ENCODE assay signal across 30 cellular contexts in the genomic region with DNA sequence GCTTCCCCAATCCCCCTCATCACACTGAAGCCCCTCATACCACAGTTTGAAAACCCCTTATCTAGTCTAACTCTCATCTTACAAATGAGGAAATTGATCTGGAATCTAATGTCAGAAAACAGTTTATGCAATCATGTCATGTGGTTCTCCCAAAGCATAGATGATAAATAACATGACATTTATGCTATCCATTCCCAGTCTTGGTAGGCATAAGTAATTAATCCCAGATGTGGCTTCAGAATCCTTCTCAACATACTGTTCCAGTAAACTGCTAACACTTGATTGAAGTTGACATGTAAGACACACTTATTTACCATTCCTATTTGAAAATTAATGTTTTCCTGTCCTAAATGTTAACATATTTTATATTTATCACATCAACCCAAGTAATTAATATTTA.
"Had no signal": no experiment of that assay in that cellular context is flagged by ENCODE, and none has a peak within 500 bp of the region (broad histone marks: within the 10 kb centered on the region; RNA-seq: fewer than 3 reads in every experiment).

No MANE protein-coding gene starts in this region.

- H3K27ac ChIP-seq: coronary artery, esophagus muscularis mucosa, heart right ventricle, left lung, neutrophil, pancreas, right lobe of liver, thyroid gland had no signal

- H3K9me3 Mint-ChIP-seq: mesothelial cell of epicardium; neural crest cell; stimulated activated naive CD8-positive, alpha-beta T cell treated with anti-CD3 and anti-CD28 coated beads, Interleukin-15, amount 100 ng/mL, for 72 hours had no signal

- H3K4me3 ChIP-seq: coronary artery, esophagus muscularis mucosa, heart right ventricle, left lung, mucosa of descending colon, pancreas, right lobe of liver, thyroid gland had no signal

- H3K36me3 Mint-ChIP-seq: mesothelial cell of epicardium; naive B cell; natural killer cell treated with Interleukin-12 subunit alpha and Interleukin-12 subunit beta and Interleukin-15 and Interleukin-18, amount 100 ng/mL, for 72 hours had no signal

- H3K4me1 ChIP-seq: esophagus muscularis mucosa, left lung, pancreas, right lobe of liver had no signal

- FAIRE-seq: endothelial cell of umbilical vein, islet of Langerhans, pancreas, small intestine had no signal

- H3K36me3 ChIP-seq: esophagus muscularis mucosa, heart right ventricle, left lung, neutrophil, pancreas, right lobe of liver, thyroid gland had no signal

- H3K27me3 Mint-ChIP-seq: naive B cell; progenitor cell of endocrine pancreas; stimulated activated naive CD8-positive, alpha-beta T cell treated with anti-CD3 and anti-CD28 coated beads, Interleukin-15, amount 100 ng/mL, for 72 hours had no signal

- H3K27ac Mint-ChIP-seq: mesothelial cell of epicardium; naive B cell; natural killer cell treated with Interleukin-12 subunit alpha and Interleukin-12 subunit beta and Interleukin-15 and Interleukin-18, amount 100 ng/mL, for 72 hours; progenitor cell of endocrine pancreas had no signal

- H3K9me3 ChIP-seq: esophagus muscularis mucosa, heart right ventricle, left lung, mucosa of descending colon, neutrophil, pancreas, right lobe of liver, thyroid gland had no signal

- H3K4me1 Mint-ChIP-seq: naive B cell; neural crest cell; stimulated activated naive CD8-positive, alpha-beta T cell treated with anti-CD3 and anti-CD28 coated beads, Interleukin-15, amount 100 ng/mL, for 72 hours had no signal

- H3K4me3 Mint-ChIP-seq: mesothelial cell of epicardium; naive B cell; natural killer cell treated with Interleukin-12 subunit alpha and Interleukin-12 subunit beta and Interleukin-15 and Interleukin-18, amount 100 ng/mL, for 72 hours; neural crest cell; stimulated activated naive CD8-positive, alpha-beta T cell treated with anti-CD3 and anti-CD28 coated beads, Interleukin-15, amount 100 ng/mL, for 72 hours had no signal

- H3K27me3 ChIP-seq: esophagus muscularis mucosa, heart right ventricle, left lung, neutrophil, pancreas, right lobe of liver, thyroid gland had no signal

- DNase-seq: dermis blood vessel endothelial cell; effector memory CD4-positive, alpha-beta T cell; foreskin melanocyte; glutamatergic neuron; heart right ventricle; hippocampal formation; left cardiac atrium; left lung; mesenchymal stem cell; mucosa of descending colon; naive B cell; pancreas; right lobe of liver; small intestine; stimulated activated CD4-positive, alpha-beta T cell treated with anti-CD3 and anti-CD28 coated beads, Interleukin-15, amount 100 ng/mL, for 24 hours; stimulated activated CD4-positive, alpha-beta T cell treated with anti-CD3 and anti-CD28 coated beads, Interleukin-4, amount 100 ng/mL, for 1 hour; stimulated activated CD8-positive, alpha-beta memory T cell treated with anti-CD3 and anti-CD28 coated beads, Interleukin-4, amount 100 ng/mL, for 48 hours; stimulated activated naive CD4-positive, alpha-beta T cell; stimulated activated naive CD8-positive, alpha-beta T cell treated with anti-CD3 and anti-CD28 coated beads, Interleukin-15, amount 100 ng/mL, for 72 hours; thyroid gland; trophoblast cell had no signal
